Comparison of ENCODE assay signal across 17 cellular contexts in genomic region chr7:128450409-128450808, GRCh38. TPM values are rescaled to one million over a fixed set of nuclear protein-coding genes. Genes with fewer than 3 reads are reported as not detected.
DNase-seq lines count a peak whose midpoint lies in the region; ATAC-seq and TF ChIP-seq lines count a peak whose summit lies in the region.
"Had no signal": no experiment of that assay in that cellular context is flagged by ENCODE, and none has a peak within 500 bp of the region (broad histone marks: within the 10 kb centered on the region; RNA-seq: fewer than 3 reads in every experiment).

No MANE protein-coding gene starts in this region.

- no peaks in the 10 kb centered on the region for H3K36me3 Mint-ChIP-seq in dendritic cell treated with granulocyte-macrophage colony-stimulating factor and Interleukin-4, amounts not matched to agents 40 ng/mL and 50 ng/mL, for 4 days (ENCODE audit: low read depth)
- no peaks in the 10 kb centered on the region for H3K36me3 Mint-ChIP-seq in naive thymus-derived CD8-positive, alpha-beta T cell
- H3K36me3 Mint-ChIP-seq: immature natural killer cell, neural progenitor cell had no signal

- POLR2A ChIA-PET in naive thymus-derived CD8-positive, alpha-beta T cell (lab: Charles Lee) = no interaction called here

- no peak for ATAC-seq in Right ventricle myocardium superior (ENCODE audit: poor library complexity)
- no peak for ATAC-seq in left lung
- ATAC-seq in naive thymus-derived CD8-positive, alpha-beta T cell = no peak
- ATAC-seq: body of pancreas had no signal

- H3K36me3 ChIP-seq in left ventricle myocardium inferior (no peaks in the 10 kb centered on the region), left lung (no peaks in the 10 kb centered on the region)
- H3K36me3 ChIP-seq: neural progenitor cell had no signal

- H3K27me3 ChIP-seq in left ventricle myocardium inferior (ENCODE audit: low read depth) (no peaks in the 10 kb centered on the region), left lung (no peaks in the 10 kb centered on the region)
- H3K27me3 ChIP-seq: body of pancreas, neural progenitor cell had no signal

- H3K4me3 Mint-ChIP-seq in dendritic cell treated with granulocyte-macrophage colony-stimulating factor and Interleukin-4, amounts not matched to agents 40 ng/mL and 50 ng/mL, for 4 days = no peak overlapping the region
- H3K4me3 Mint-ChIP-seq in naive thymus-derived CD8-positive, alpha-beta T cell = no peak overlapping the region
- H3K4me3 Mint-ChIP-seq: immature natural killer cell, neural progenitor cell had no signal

- peak overlapping the region; percentile 39 for H3K27ac Mint-ChIP-seq in dendritic cell treated with granulocyte-macrophage colony-stimulating factor and Interleukin-4, amounts not matched to agents 40 ng/mL and 50 ng/mL, for 4 days
- H3K27ac Mint-ChIP-seq in naive thymus-derived CD8-positive, alpha-beta T cell = no peak overlapping the region
- H3K27ac Mint-ChIP-seq: immature natural killer cell, neural progenitor cell had no signal

- H3K27me3 Mint-ChIP-seq in dendritic cell treated with granulocyte-macrophage colony-stimulating factor and Interleukin-4, amounts not matched to agents 40 ng/mL and 50 ng/mL, for 4 days = no peaks in the 10 kb centered on the region
- peaks cover 0 to 4% (median 0%) of the 10 kb centered on the region in 5 donors for H3K27me3 Mint-ChIP-seq in naive thymus-derived CD8-positive, alpha-beta T cell

- H3K4me1 ChIP-seq in left ventricle myocardium inferior = peaks cover 44% of the 10 kb centered on the region
- peaks cover 6 to 13% of the 10 kb centered on the region in 2 donors for H3K4me1 ChIP-seq in left lung

- H3K9me3 ChIP-seq in left ventricle myocardium inferior (replicated peaks) (no peaks in the 10 kb centered on the region), left lung (no peaks in the 10 kb centered on the region)
- H3K9me3 ChIP-seq: body of pancreas, SK-N-SH had no signal

- H3K4me3 ChIP-seq in left ventricle myocardium inferior = no peak overlapping the region
- H3K4me3 ChIP-seq in left lung = no peak overlapping the region
- H3K4me3 ChIP-seq: body of pancreas, neural progenitor cell had no signal

- no peaks in the 10 kb centered on the region for H3K9me3 Mint-ChIP-seq in dendritic cell treated with granulocyte-macrophage colony-stimulating factor and Interleukin-4, amounts not matched to agents 40 ng/mL and 50 ng/mL, for 4 days
- H3K9me3 Mint-ChIP-seq in naive thymus-derived CD8-positive, alpha-beta T cell = no peaks in the 10 kb centered on the region
- H3K9me3 Mint-ChIP-seq: immature natural killer cell, neural progenitor cell had no signal

- H3K27ac ChIP-seq in left ventricle myocardium inferior (replicated peaks) (peak overlapping the region; percentile 51), left lung (no peak overlapping the region)
- H3K27ac ChIP-seq: body of pancreas, neural progenitor cell had no signal

- H3K4me1 Mint-ChIP-seq in dendritic cell treated with granulocyte-macrophage colony-stimulating factor and Interleukin-4, amounts not matched to agents 40 ng/mL and 50 ng/mL, for 4 days (ENCODE audit: low read depth) = peaks cover 27% of the 10 kb centered on the region
- H3K4me1 Mint-ChIP-seq in naive thymus-derived CD8-positive, alpha-beta T cell = peaks cover 4 to 7% (median 5%) of the 10 kb centered on the region in 4 donors

- intact Hi-C loops in left ventricle myocardium inferior (cut with micrococcal nuclease) = no loop called here
- intact Hi-C loops in Right ventricle myocardium superior (cut with DNase I) = no loop called here
- intact Hi-C loops in dendritic cell treated with granulocyte-macrophage colony-stimulating factor and Interleukin-4, amounts not matched to agents 40 ng/mL and 50 ng/mL, for 4 days (cut with micrococcal nuclease) = loop anchor here (10.0 kb wide), 1 partner anchor 106 kb away; the partner anchor contains the start of gene RBM28
- intact Hi-C loops in left lung (cut with DNase I) = no loop called here

- DNase-seq in left ventricle myocardium inferior = no peak
- DNase-seq in Right ventricle myocardium superior = no peak
- peak; percentile 46 for DNase-seq in SIG-M5 (lab: John Stamatoyannopoulos, UW)
- DNase-seq in left lung = no peak
- no peak for DNase-seq in C1 segment of cervical spinal cord (lab: John Stamatoyannopoulos, UW)
- no peak for DNase-seq in naive thymus-derived CD8-positive, alpha-beta T cell
- DNase-seq in NCI-H146 treated with DMSO at 0.1 percent for 48 hours (lab: John Stamatoyannopoulos, UW; ENCODE audit: unreplicated experiment) = no peak
- DNase-seq: activated gamma-delta T cell treated with Interleukin-2 at 50 U/mL for 16 hours, body of pancreas, immature natural killer cell, Karpas-422, mesenchymal stem cell, NCI-H1694, NCI-H446, SK-N-SH had no signal

- TF ChIP-seq CTCF in left ventricle myocardium inferior (IDR thresholded peaks at IDR 0.05; ENCODE audit: borderline replicate concordance) (no peak), left lung (IDR thresholded peaks at IDR 0.05) (no peak)

RNA-seq across cellular contexts. Expression of gene HILPDA, which starts 5.3 kb away (rescaled TPM):
- 7.9 TPM for total RNA-seq in left ventricle myocardium inferior
- 7.3 TPM for total RNA-seq in Right ventricle myocardium superior
- 10 to 100 TPM; 10.2 to 12.2 TPM for total RNA-seq in left lung
- 1 to 10 TPM; 3.4 to 3.8 TPM for total RNA-seq in naive thymus-derived CD8-positive, alpha-beta T cell
- polyA plus RNA-seq in naive thymus-derived CD8-positive, alpha-beta T cell = 1 to 10 TPM; 2.9 to 3.4 (median 3.2) TPM

RNA-seq across cellular contexts. Expression of gene METTL2B, which starts 26.1 kb away (rescaled TPM):
- total RNA-seq in left ventricle myocardium inferior (19.5 TPM), Right ventricle myocardium superior (16.6 TPM), left lung (10 to 100 TPM; 22.7 to 27.4 TPM)
- 10 to 100 TPM; 29.2 to 38.0 TPM for total RNA-seq in naive thymus-derived CD8-positive, alpha-beta T cell
- polyA plus RNA-seq in naive thymus-derived CD8-positive, alpha-beta T cell = 10 to 100 TPM; 11.5 to 28.7 (median 21.3) TPM

RNA-seq across cellular contexts. Expression of gene IMPDH1, which starts 40.6 kb away (rescaled TPM):
- total RNA-seq in left ventricle myocardium inferior = 17.4 TPM
- total RNA-seq in Right ventricle myocardium superior = 20.0 TPM
- total RNA-seq in left lung = 100 to 1,000 TPM in 1 of 2 donors, 10 to 100 TPM in 1; 60.6 to 106 TPM
- 10 to 100 TPM; 36.9 to 45.0 TPM for total RNA-seq in naive thymus-derived CD8-positive, alpha-beta T cell
- 10 to 100 TPM; 30.2 to 39.5 (median 32.9) TPM for polyA plus RNA-seq in naive thymus-derived CD8-positive, alpha-beta T cell
